1 cellular context compared by ENCODE assay signal in the genomic region with DNA sequence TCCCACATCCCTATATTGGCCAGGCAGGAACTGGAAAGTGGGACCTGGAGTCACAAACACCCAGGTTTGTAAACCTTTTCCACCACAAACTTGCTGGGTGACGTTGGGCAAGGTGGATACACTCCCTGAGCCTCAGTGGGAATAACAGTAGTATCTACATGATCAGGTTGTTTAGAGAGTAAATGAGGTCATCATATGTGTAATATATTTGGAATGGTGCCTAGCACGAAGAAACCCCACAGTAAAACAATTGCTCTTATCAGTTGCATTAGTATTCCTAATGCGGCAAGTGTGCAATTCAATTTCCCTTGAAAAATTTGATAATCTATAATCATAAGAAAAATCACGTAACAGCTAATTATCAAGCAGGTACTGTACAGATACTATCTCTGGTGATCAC.
TF ChIP-seq lines count a peak whose summit lies in the region.

No MANE protein-coding gene starts in this region.

TF ChIP-seq in HEK293, 187 proteins besides CTCF, POLR2A, EP300 and RAD21 (continued from another document):
- peak; percentile 61 for TF ChIP-seq ZBTB21 (tag by site-specific recombination; IDR thresholded peaks at IDR 0.05)
- TF ChIP-seq ZNF585B (tag by site-specific recombination; IDR thresholded peaks at IDR 0.05) = no peak
- TF ChIP-seq ZNF324 (tag by site-specific recombination; IDR thresholded peaks at IDR 0.05) = no peak
- no peak for TF ChIP-seq GLIS1 (tag by site-specific recombination; IDR thresholded peaks at IDR 0.05)
- TF ChIP-seq, protein P1, sequence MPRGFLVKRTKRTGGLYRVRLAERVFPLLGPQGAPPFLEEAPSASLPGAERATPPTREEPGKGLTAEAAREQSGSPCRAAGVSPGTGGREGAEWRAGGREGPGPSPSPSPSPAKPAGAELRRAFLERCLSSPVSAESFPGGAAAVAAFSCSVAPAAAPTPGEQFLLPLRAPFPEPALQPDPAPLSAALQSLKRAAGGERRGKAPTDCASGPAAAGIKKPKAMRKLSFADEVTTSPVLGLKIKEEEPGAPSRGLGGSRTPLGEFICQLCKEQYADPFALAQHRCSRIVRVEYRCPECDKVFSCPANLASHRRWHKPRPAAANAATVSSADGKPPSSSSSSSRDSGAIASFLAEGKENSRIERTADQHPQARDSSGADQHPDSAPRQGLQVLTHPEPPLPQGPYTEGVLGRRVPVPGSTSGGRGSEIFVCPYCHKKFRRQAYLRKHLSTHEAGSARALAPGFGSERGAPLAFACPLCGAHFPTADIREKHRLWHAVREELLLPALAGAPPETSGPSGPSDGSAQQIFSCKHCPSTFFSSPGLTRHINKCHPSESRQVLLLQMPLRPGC (tag by site-specific recombination; IDR thresholded peaks at IDR 0.05) = 0 out of 2 replicates have a peak, but pooled peaks have one; percentile 24
- no peak for TF ChIP-seq ZNF433 (tag by site-specific recombination; IDR thresholded peaks at IDR 0.05; ENCODE audit: low read depth)
- TF ChIP-seq, protein P2, sequence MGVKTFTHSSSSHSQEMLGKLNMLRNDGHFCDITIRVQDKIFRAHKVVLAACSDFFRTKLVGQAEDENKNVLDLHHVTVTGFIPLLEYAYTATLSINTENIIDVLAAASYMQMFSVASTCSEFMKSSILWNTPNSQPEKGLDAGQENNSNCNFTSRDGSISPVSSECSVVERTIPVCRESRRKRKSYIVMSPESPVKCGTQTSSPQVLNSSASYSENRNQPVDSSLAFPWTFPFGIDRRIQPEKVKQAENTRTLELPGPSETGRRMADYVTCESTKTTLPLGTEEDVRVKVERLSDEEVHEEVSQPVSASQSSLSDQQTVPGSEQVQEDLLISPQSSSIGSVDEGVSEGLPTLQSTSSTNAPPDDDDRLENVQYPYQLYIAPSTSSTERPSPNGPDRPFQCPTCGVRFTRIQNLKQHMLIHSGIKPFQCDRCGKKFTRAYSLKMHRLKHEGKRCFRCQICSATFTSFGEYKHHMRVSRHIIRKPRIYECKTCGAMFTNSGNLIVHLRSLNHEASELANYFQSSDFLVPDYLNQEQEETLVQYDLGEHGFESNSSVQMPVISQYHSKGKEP (tag by site-specific recombination; IDR thresholded peaks at IDR 0.05) = peak; percentile 54; the same call in 1 of the 2 replicates
- TF ChIP-seq, protein P3, sequence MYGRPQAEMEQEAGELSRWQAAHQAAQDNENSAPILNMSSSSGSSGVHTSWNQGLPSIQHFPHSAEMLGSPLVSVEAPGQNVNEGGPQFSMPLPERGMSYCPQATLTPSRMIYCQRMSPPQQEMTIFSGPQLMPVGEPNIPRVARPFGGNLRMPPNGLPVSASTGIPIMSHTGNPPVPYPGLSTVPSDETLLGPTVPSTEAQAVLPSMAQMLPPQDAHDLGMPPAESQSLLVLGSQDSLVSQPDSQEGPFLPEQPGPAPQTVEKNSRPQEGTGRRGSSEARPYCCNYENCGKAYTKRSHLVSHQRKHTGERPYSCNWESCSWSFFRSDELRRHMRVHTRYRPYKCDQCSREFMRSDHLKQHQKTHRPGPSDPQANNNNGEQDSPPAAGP (tag by site-specific recombination; IDR thresholded peaks at IDR 0.05) = no peak
- 0 out of 2 replicates have a peak, but pooled peaks have one; percentile 53 for TF ChIP-seq ZNF639 (tag by site-specific recombination; IDR thresholded peaks at IDR 0.05)
- peak; percentile 43; the same call in 1 of the 2 replicates for TF ChIP-seq ZNF843 (tag by site-specific recombination; IDR thresholded peaks at IDR 0.05)
- TF ChIP-seq SP7 (tag by site-specific recombination; IDR thresholded peaks at IDR 0.05) = peak; percentile 53
- TF ChIP-seq, protein P4, sequence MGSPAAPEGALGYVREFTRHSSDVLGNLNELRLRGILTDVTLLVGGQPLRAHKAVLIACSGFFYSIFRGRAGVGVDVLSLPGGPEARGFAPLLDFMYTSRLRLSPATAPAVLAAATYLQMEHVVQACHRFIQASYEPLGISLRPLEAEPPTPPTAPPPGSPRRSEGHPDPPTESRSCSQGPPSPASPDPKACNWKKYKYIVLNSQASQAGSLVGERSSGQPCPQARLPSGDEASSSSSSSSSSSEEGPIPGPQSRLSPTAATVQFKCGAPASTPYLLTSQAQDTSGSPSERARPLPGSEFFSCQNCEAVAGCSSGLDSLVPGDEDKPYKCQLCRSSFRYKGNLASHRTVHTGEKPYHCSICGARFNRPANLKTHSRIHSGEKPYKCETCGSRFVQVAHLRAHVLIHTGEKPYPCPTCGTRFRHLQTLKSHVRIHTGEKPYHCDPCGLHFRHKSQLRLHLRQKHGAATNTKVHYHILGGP (tag by site-specific recombination; IDR thresholded peaks at IDR 0.05) = no peak
- 0 out of 2 replicates have a peak, but pooled peaks have one; percentile 52 for TF ChIP-seq ZEB2 (tag by site-specific recombination; IDR thresholded peaks at IDR 0.05)
- no peak for TF ChIP-seq ZNF518A (tag by site-specific recombination; conservative IDR thresholded peaks at IDR 0.05; ENCODE audit: low read depth)
- no peak for TF ChIP-seq RBAK (tag by site-specific recombination; IDR thresholded peaks at IDR 0.05)
- TF ChIP-seq, protein P5, sequence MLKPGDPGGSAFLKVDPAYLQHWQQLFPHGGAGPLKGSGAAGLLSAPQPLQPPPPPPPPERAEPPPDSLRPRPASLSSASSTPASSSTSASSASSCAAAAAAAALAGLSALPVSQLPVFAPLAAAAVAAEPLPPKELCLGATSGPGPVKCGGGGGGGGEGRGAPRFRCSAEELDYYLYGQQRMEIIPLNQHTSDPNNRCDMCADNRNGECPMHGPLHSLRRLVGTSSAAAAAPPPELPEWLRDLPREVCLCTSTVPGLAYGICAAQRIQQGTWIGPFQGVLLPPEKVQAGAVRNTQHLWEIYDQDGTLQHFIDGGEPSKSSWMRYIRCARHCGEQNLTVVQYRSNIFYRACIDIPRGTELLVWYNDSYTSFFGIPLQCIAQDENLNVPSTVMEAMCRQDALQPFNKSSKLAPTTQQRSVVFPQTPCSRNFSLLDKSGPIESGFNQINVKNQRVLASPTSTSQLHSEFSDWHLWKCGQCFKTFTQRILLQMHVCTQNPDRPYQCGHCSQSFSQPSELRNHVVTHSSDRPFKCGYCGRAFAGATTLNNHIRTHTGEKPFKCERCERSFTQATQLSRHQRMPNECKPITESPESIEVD (tag by site-specific recombination; IDR thresholded peaks at IDR 0.05) = peak; percentile 62
- TF ChIP-seq, protein P6, sequence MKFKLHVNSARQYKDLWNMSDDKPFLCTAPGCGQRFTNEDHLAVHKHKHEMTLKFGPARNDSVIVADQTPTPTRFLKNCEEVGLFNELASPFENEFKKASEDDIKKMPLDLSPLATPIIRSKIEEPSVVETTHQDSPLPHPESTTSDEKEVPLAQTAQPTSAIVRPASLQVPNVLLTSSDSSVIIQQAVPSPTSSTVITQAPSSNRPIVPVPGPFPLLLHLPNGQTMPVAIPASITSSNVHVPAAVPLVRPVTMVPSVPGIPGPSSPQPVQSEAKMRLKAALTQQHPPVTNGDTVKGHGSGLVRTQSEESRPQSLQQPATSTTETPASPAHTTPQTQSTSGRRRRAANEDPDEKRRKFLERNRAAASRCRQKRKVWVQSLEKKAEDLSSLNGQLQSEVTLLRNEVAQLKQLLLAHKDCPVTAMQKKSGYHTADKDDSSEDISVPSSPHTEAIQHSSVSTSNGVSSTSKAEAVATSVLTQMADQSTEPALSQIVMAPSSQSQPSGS (tag by site-specific recombination; IDR thresholded peaks at IDR 0.05; ENCODE audit: low read depth) = peak; percentile 89
- no peak for TF ChIP-seq KLF9 (tag by site-specific recombination; IDR thresholded peaks at IDR 0.05; ENCODE audit: low read depth)
- TF ChIP-seq ZNF777 (tag by site-specific recombination; IDR thresholded peaks at IDR 0.05; ENCODE audit: borderline replicate concordance) = no peak
- TF ChIP-seq ZNF692 (tag by site-specific recombination; IDR thresholded peaks at IDR 0.05) = peak; percentile 62; the same call in 1 of the 2 replicates
- TF ChIP-seq ZNF747 (tag by site-specific recombination; IDR thresholded peaks at IDR 0.05) = no peak
- no peak for TF ChIP-seq ZNF16 (tag by site-specific recombination; IDR thresholded peaks at IDR 0.05; ENCODE audit: low read depth)
- peak; percentile 47; the same call in 1 of the 2 replicates for TF ChIP-seq ZNF600 (tag by site-specific recombination; IDR thresholded peaks at IDR 0.05)
- TF ChIP-seq ZBTB48 (tag by site-specific recombination; IDR thresholded peaks at IDR 0.05) = 0 out of 2 replicates have a peak, but pooled peaks have one; percentile 24
- peak; percentile 51; the same call in 1 of the 2 replicates for TF ChIP-seq FEZF1 (tag by site-specific recombination; IDR thresholded peaks at IDR 0.05)
- TF ChIP-seq, protein P7, sequence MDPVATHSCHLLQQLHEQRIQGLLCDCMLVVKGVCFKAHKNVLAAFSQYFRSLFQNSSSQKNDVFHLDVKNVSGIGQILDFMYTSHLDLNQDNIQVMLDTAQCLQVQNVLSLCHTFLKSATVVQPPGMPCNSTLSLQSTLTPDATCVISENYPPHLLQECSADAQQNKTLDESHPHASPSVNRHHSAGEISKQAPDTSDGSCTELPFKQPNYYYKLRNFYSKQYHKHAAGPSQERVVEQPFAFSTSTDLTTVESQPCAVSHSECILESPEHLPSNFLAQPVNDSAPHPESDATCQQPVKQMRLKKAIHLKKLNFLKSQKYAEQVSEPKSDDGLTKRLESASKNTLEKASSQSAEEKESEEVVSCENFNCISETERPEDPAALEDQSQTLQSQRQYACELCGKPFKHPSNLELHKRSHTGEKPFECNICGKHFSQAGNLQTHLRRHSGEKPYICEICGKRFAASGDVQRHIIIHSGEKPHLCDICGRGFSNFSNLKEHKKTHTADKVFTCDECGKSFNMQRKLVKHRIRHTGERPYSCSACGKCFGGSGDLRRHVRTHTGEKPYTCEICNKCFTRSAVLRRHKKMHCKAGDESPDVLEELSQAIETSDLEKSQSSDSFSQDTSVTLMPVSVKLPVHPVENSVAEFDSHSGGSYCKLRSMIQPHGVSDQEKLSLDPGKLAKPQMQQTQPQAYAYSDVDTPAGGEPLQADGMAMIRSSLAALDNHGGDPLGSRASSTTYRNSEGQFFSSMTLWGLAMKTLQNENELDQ (tag by site-specific recombination; IDR thresholded peaks at IDR 0.05; ENCODE audit: low read depth) = no peak
- TF ChIP-seq ZFP37 (tag by site-specific recombination; IDR thresholded peaks at IDR 0.05) = no peak
- TF ChIP-seq, protein P8, sequence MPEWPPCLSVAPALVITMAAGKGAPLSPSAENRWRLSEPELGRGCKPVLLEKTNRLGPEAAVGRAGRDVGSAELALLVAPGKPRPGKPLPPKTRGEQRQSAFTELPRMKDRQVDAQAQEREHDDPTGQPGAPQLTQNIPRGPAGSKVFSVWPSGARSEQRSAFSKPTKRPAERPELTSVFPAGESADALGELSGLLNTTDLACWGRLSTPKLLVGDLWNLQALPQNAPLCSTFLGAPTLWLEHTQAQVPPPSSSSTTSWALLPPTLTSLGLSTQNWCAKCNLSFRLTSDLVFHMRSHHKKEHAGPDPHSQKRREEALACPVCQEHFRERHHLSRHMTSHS (tag by site-specific recombination; IDR thresholded peaks at IDR 0.05) = no peak
- TF ChIP-seq ZNF629 (tag by site-specific recombination; IDR thresholded peaks at IDR 0.05) = peak; percentile 88
- 0 out of 2 replicates have a peak, but pooled peaks have one; percentile 42 for TF ChIP-seq IKZF3 (tag by site-specific recombination; IDR thresholded peaks at IDR 0.05)
- 0 out of 2 replicates have a peak, but pooled peaks have one; percentile 26 for TF ChIP-seq ZNF558 (tag by site-specific recombination; IDR thresholded peaks at IDR 0.05)
- TF ChIP-seq MZF1 (tag by site-specific recombination; IDR thresholded peaks at IDR 0.05; ENCODE audit: borderline replicate concordance) = no peak
- no peak for TF ChIP-seq ZNF596 (tag by site-specific recombination; IDR thresholded peaks at IDR 0.05)
- no peak for TF ChIP-seq ZNF792 (tag by site-specific recombination; IDR thresholded peaks at IDR 0.05)
